Comparison of ENCODE assay signal across 15 cellular contexts in genomic region chr16:47492036-47492427, GRCh38. TPM values are rescaled to one million over a fixed set of nuclear protein-coding genes. Genes with fewer than 3 reads are reported as not detected.
DNase-seq lines count a peak whose midpoint lies in the region; ATAC-seq, FAIRE-seq and TF ChIP-seq lines count a peak whose summit lies in the region.
"Had no signal": no experiment of that assay in that cellular context is flagged by ENCODE, and none has a peak within 500 bp of the region (broad histone marks: within the 10 kb centered on the region; RNA-seq: fewer than 3 reads in every experiment).

No MANE protein-coding gene starts in this region.

- CTCF ChIA-PET in K562 (lab: Yijun Ruan, JAX; ENCODE audit: low intra/inter-chr PET ratio), result no interaction called here

- TF ChIP-seq POLR2A in K562 (conservative IDR thresholded peaks at IDR 0.05), result no peak

- peaks cover 26% of the 10 kb centered on the region for H3K4me1 ChIP-seq in CD4-positive, CD25-positive, alpha-beta regulatory T cell (ENCODE audit: control insufficient read depth, insufficient read depth, low read length, poor library complexity, severe bottlenecking)
- H3K4me1 ChIP-seq in HAP-1 (peaks cover 37% of the 10 kb centered on the region), K562 (replicated peaks in 1 of 2; ENCODE audit: control insufficient read depth in 2 of 2, insufficient read depth in 2 of 2, low read length in 2 of 2) (peaks cover 4 to 30% of the 10 kb centered on the region in 2 experiments)
- H3K4me1 ChIP-seq: SJSA1 had no signal

- no peaks in the 10 kb centered on the region for H3K9me1 ChIP-seq in K562 (ENCODE audit: control insufficient read depth, insufficient read depth, low read length)

- TF ChIP-seq EP300 in K562 (IDR thresholded peaks at IDR 0.05; ENCODE audit: low read length), result no peak

- WGBS in K562 (ENCODE audit: insufficient coverage, low coverage, missing lambda C conversion rate), result 37% methylated on average over 1 of the region's 1 CpG

- peaks cover 0 to 29% of the 10 kb centered on the region in 2 experiments for H3K9me3 ChIP-seq in CD4-positive, CD25-positive, alpha-beta regulatory T cell (ENCODE audit: control insufficient read depth in 2 of 2, low read length in 2 of 2)
- no peaks in the 10 kb centered on the region for H3K9me3 ChIP-seq in HAP-1
- H3K9me3 ChIP-seq in K562 (replicated peaks; ENCODE audit: control insufficient read depth, insufficient read depth, low read depth, low read length), result peaks cover 16% of the 10 kb centered on the region

- H3K4me3 Mint-ChIP-seq in CD4-positive, CD25-positive, alpha-beta regulatory T cell, result peak overlapping the region in 3 of 4 donors; percentile 82 to 91 (median 90)
- peak overlapping the region; percentile 74 for H3K4me3 Mint-ChIP-seq in stimulated activated memory B cell treated with anti-CD40 and anti-IgM and Interleukin-4, amounts not matched to agents 10 μg/mL and 1 μg/mL and 100 μg/mL, for 72 hours

- peaks cover 4% of the 10 kb centered on the region for H3K36me3 ChIP-seq in CD4-positive, CD25-positive, alpha-beta regulatory T cell (ENCODE audit: control insufficient read depth, insufficient read depth, low read length)
- H3K36me3 ChIP-seq in HAP-1 (replicated peaks) (no peaks in the 10 kb centered on the region; the same call in 1 of the 2 replicates), K562 (ENCODE audit: control insufficient read depth, insufficient read depth, low read length) (peaks cover 13% of the 10 kb centered on the region)
- H3K36me3 ChIP-seq: SJSA1 had no signal

- peak overlapping the region; percentile 61 for H3K27ac ChIP-seq in CD4-positive, CD25-positive, alpha-beta regulatory T cell (ENCODE audit: insufficient read depth, low read length, poor library complexity, severe bottlenecking)
- H3K27ac ChIP-seq in K562 (ENCODE audit: extremely low read depth, low read depth, low read length), result peak overlapping the region; percentile 86; the same call in 1 of the 3 replicates
- H3K27ac ChIP-seq: SJSA1 had no signal

- H3K4me3 ChIP-seq in CD4-positive, CD25-positive, alpha-beta regulatory T cell (ENCODE audit: low read depth, low read length), result peak overlapping the region; percentile 5
- H3K4me3 ChIP-seq in HAP-1 (no peak overlapping the region), K562 (no peak overlapping the region)
- H3K4me3 ChIP-seq: SJSA1 had no signal

- H3K27me3 Mint-ChIP-seq in CD4-positive, CD25-positive, alpha-beta regulatory T cell, result no peaks in the 10 kb centered on the region
- no peaks in the 10 kb centered on the region for H3K27me3 Mint-ChIP-seq in stimulated activated memory B cell treated with anti-CD40 and anti-IgM and Interleukin-4, amounts not matched to agents 10 μg/mL and 1 μg/mL and 100 μg/mL, for 72 hours

- peaks cover 38% of the 10 kb centered on the region for H3K36me3 Mint-ChIP-seq in CD4-positive, CD25-positive, alpha-beta regulatory T cell
- H3K36me3 Mint-ChIP-seq in stimulated activated memory B cell treated with anti-CD40 and anti-IgM and Interleukin-4, amounts not matched to agents 10 μg/mL and 1 μg/mL and 100 μg/mL, for 72 hours, result peaks cover 52% of the 10 kb centered on the region

- POLR2A ChIA-PET in K562 (lab: Yijun Ruan, JAX), result interaction anchor here (0.7 to 1.2 kb wide), 4 partner anchors 11 to 94 kb away, joined by 3 read pairs; partner anchors contain the start of genes ITFG1 and PHKB

- intact Hi-C loops in K562 (cut with micrococcal nuclease), result loop anchor here (2.0 kb wide), 1 partner anchor 29 kb away; no protein-coding TSS in a partner anchor

- no peak for DNase-seq in CD4-positive, CD25-positive, alpha-beta regulatory T cell
- DNase-seq in HAP-1 (ENCODE audit: low spot score in 2 of 2) (peak; percentile 78 to 88), K562 (ENCODE audit: extremely low read depth in 1 of 4, low spot score in 3 of 4) (no peak), middle frontal gyrus (ENCODE audit: extremely low spot score, low spot score) (no peak), SHP77 treated with DMSO at 0.1 percent for 48 hours (lab: John Stamatoyannopoulos, UW) (no peak), DMS153 treated with DMSO at 0.1 percent for 48 hours (lab: John Stamatoyannopoulos, UW; ENCODE audit: unreplicated experiment) (no peak)
- DNase-seq: activated CD8-positive, alpha-beta memory T cell treated with anti-CD3 and anti-CD28 coated beads for 24 hours; aorta; cortex of kidney; DMS153; NCI-H1105 treated with DMSO at 0.1 percent for 48 hours had no signal

- no peaks in the 10 kb centered on the region for H4K20me1 ChIP-seq in K562 (replicated peaks; ENCODE audit: control insufficient read depth, insufficient read depth, low read length)

- peaks cover 30 to 63% (median 44%) of the 10 kb centered on the region in 4 donors for H3K4me1 Mint-ChIP-seq in CD4-positive, CD25-positive, alpha-beta regulatory T cell
- peaks cover 41% of the 10 kb centered on the region for H3K4me1 Mint-ChIP-seq in stimulated activated memory B cell treated with anti-CD40 and anti-IgM and Interleukin-4, amounts not matched to agents 10 μg/mL and 1 μg/mL and 100 μg/mL, for 72 hours

- no peak for TF ChIP-seq CTCF in K562 (IDR thresholded peaks at IDR 0.05 in 2 of 3, conservative IDR thresholded peaks at IDR 0.05 in 1 of 3; ENCODE audit: insufficient read depth in 2 of 3, low read depth in 1 of 3, low read length in 3 of 3)

- in situ Hi-C loops in HAP-1 (cut with MboI; ENCODE audit: low sequenced_read_pairs), result no loop called here
- in situ Hi-C loops in K562 (cut with MboI), result no loop called here

- TF ChIP-seq RAD21 in K562 (CRISPR knock-in tag; conservative IDR thresholded peaks at IDR 0.05 in 1 of 2, IDR thresholded peaks at IDR 0.05 in 1 of 2), result no peak

- peaks cover 96% of the 10 kb centered on the region for H3K79me2 ChIP-seq in K562 (ENCODE audit: control insufficient read depth, insufficient read depth, low read length)

- no peaks in the 10 kb centered on the region for H3K27me3 ChIP-seq in CD4-positive, CD25-positive, alpha-beta regulatory T cell (ENCODE audit: control insufficient read depth, insufficient read depth, low read length)
- H3K27me3 ChIP-seq in HAP-1 (ENCODE audit: low read depth), result no peaks in the 10 kb centered on the region
- no peaks in the 10 kb centered on the region for H3K27me3 ChIP-seq in K562 (ENCODE audit: control insufficient read depth in 2 of 2, insufficient read depth in 2 of 2, low read length in 2 of 2)
- H3K27me3 ChIP-seq: SJSA1 had no signal

- H2AFZ ChIP-seq in K562 (ENCODE audit: low read depth, low read length), result no peak overlapping the region

- H3K27ac Mint-ChIP-seq in CD4-positive, CD25-positive, alpha-beta regulatory T cell, result peak overlapping the region; percentile 72 to 90 (median 87)
- H3K27ac Mint-ChIP-seq in stimulated activated memory B cell treated with anti-CD40 and anti-IgM and Interleukin-4, amounts not matched to agents 10 μg/mL and 1 μg/mL and 100 μg/mL, for 72 hours, result peak overlapping the region; percentile 88
- H3K27ac Mint-ChIP-seq: activated T-helper 2 cell treated with anti-CD3 and anti-CD28 coated beads, Interferon-gamma antibody, Interleukin-2, Interleukin-4, amounts not matched to agents 10 μg/mL and 5 μg/mL and 100 μg/mL, durations not matched to agents 14 hours and 24 hours and 36 hours had no signal

- H3K9ac ChIP-seq in K562 (ENCODE audit: insufficient read depth in 1 of 2, low read depth in 2 of 2, low read length in 2 of 2), result no peak overlapping the region

- H3K4me2 ChIP-seq in K562 (ENCODE audit: insufficient read depth, low read length), result no peak overlapping the region; the same call in 1 of the 2 replicates

- FAIRE-seq in K562 (lab: Jason Lieb, UNC), result peak; percentile 23

- no TSS peak for BruUV-seq in K562 (replicated peaks; lab: Mats Ljungman, UMichigan)

- ATAC-seq in CD4-positive, CD25-positive, alpha-beta regulatory T cell (ENCODE audit: low read depth in 2 of 2), result no peak
- ATAC-seq in K562 (no peak), GM21367 (IDR thresholded peaks at IDR 0.05; ENCODE audit: unreplicated experiment) (no peak)
- ATAC-seq in stimulated activated memory B cell treated with anti-CD40 and anti-IgM and Interleukin-4, amounts not matched to agents 10 μg/mL and 1 μg/mL and 100 μg/mL, for 72 hours, result no peak

- H3K9me3 Mint-ChIP-seq in CD4-positive, CD25-positive, alpha-beta regulatory T cell, result peaks cover 0 to 37% (median 1%) of the 10 kb centered on the region in 7 donors
- no peaks in the 10 kb centered on the region for H3K9me3 Mint-ChIP-seq in stimulated activated memory B cell treated with anti-CD40 and anti-IgM and Interleukin-4, amounts not matched to agents 10 μg/mL and 1 μg/mL and 100 μg/mL, for 72 hours

RNA-seq across cellular contexts. Expression of gene PHKB, which starts 30.9 kb away (rescaled TPM):
- total RNA-seq in CD4-positive, CD25-positive, alpha-beta regulatory T cell, result 96.6 TPM
- 10 to 100 TPM; 28.8 to 43.2 (median 35.8) TPM for polyA plus RNA-seq in CD4-positive, CD25-positive, alpha-beta regulatory T cell
- total RNA-seq in K562 (2011; cell fraction: chromatin; rRNA removed; ENCODE audit: low replicate concordance), result 210 and 638 TPM in 2 replicates
- 112 and 129 TPM in 2 replicates for total RNA-seq in K562 (2011; cell fraction: nucleolus; rRNA removed)
- total RNA-seq in K562 (2011; cell fraction: nucleoplasm; rRNA removed), result 274 and 479 TPM in 2 replicates
- total RNA-seq in K562 (2014; rRNA removed) (59.7 and 63.3 TPM in 2 replicates), K562 (2014; rRNA removed; fragmentation: Illumina TruSeq; extraction: Trizol) (89.3 and 95.8 TPM in 2 replicates), K562 (2015; rRNA removed; fragmentation: Illumina TruSeq; extraction: Trizol) (78.1 and 83.2 TPM in 2 replicates), K562 (2021) (68.2 and 69.1 TPM in 2 replicates)
- polyA plus RNA-seq in K562 (2011; rRNA removed) (82.3 and 92.3 TPM in 2 replicates), K562 (2014; fragmentation: Illumina TruSeq; extraction: Trizol) (53.9 and 59.9 TPM in 2 replicates), K562 (2014; fragmentation: Nextera tagmentation; extraction: Ambion mirVana) (10 to 100 TPM; 24.7 to 44.3 TPM), K562 (2014; rRNA removed) (66.0 and 67.0 TPM in 2 replicates)
- 23.0 and 44.2 TPM in 2 replicates for polyA plus RNA-seq in K562 (2011; cell fraction: cytosol; rRNA removed)
- polyA plus RNA-seq in K562 (2011; cell fraction: nucleus; rRNA removed), result 88.0 and 98.1 TPM in 2 replicates
- 57.7 and 59.2 TPM in 2 replicates for polyA plus RNA-seq in K562 (2012)
- 299 and 332 TPM in 2 replicates for polyA minus RNA-seq in K562 (2011; rRNA and poly(A)+ RNA removed)
- 58.5 and 67.1 TPM in 2 replicates for polyA minus RNA-seq in K562 (2011; cell fraction: cytosol; rRNA and poly(A)+ RNA removed)
- 158 and 236 TPM in 2 replicates for polyA minus RNA-seq in K562 (2011; cell fraction: nucleus; rRNA and poly(A)+ RNA removed)

RNA-seq across cellular contexts. Expression of gene ITFG1, which starts 31.2 kb away (rescaled TPM):
- total RNA-seq in CD4-positive, CD25-positive, alpha-beta regulatory T cell, result 35.9 TPM
- polyA plus RNA-seq in CD4-positive, CD25-positive, alpha-beta regulatory T cell, result 10 to 100 TPM; 30.1 to 47.6 (median 38.1) TPM
- total RNA-seq in K562 (2011; cell fraction: chromatin; rRNA removed; ENCODE audit: low replicate concordance), result 81.3 and 185 TPM in 2 replicates
- 70.9 and 95.7 TPM in 2 replicates for total RNA-seq in K562 (2011; cell fraction: nucleolus; rRNA removed)
- 123 and 138 TPM in 2 replicates for total RNA-seq in K562 (2011; cell fraction: nucleoplasm; rRNA removed)
- total RNA-seq in K562 (2014; rRNA removed) (24.3 and 27.1 TPM in 2 replicates), K562 (2014; rRNA removed; fragmentation: Illumina TruSeq; extraction: Trizol) (60.7 and 66.9 TPM in 2 replicates), K562 (2015; rRNA removed; fragmentation: Illumina TruSeq; extraction: Trizol) (53.2 and 55.4 TPM in 2 replicates), K562 (2021) (35.8 and 37.1 TPM in 2 replicates)
- polyA plus RNA-seq in K562 (2011; rRNA removed) (66.1 and 83.5 TPM in 2 replicates), K562 (2014; fragmentation: Illumina TruSeq; extraction: Trizol) (50.8 and 61.1 TPM in 2 replicates), K562 (2014; fragmentation: Nextera tagmentation; extraction: Ambion mirVana) (10 to 100 TPM; 17.1 to 21.9 TPM), K562 (2014; rRNA removed) (24.5 and 24.7 TPM in 2 replicates)
- 20.0 and 37.0 TPM in 2 replicates for polyA plus RNA-seq in K562 (2011; cell fraction: cytosol; rRNA removed)
- 18.4 and 29.4 TPM in 2 replicates for polyA plus RNA-seq in K562 (2011; cell fraction: nucleus; rRNA removed)
- polyA plus RNA-seq in K562 (2012), result 35.0 and 36.9 TPM in 2 replicates
- 73.3 and 75.5 TPM in 2 replicates for polyA minus RNA-seq in K562 (2011; rRNA and poly(A)+ RNA removed)
- polyA minus RNA-seq in K562 (2011; cell fraction: cytosol; rRNA and poly(A)+ RNA removed), result 13.7 and 22.6 TPM in 2 replicates
- 51.2 and 69.6 TPM in 2 replicates for polyA minus RNA-seq in K562 (2011; cell fraction: nucleus; rRNA and poly(A)+ RNA removed)

Comparison
In these comparisons a context has a peak if more than half of its experiments do, and no peak if none do; other contexts are left out.
1. DNase-seq: peak in HAP-1 (2 of 2); none in CD4-positive, CD25-positive, alpha-beta regulatory T cell (0 of 3), K562 (0 of 4), middle frontal gyrus (single experiment), SHP77 treated with DMSO at 0.1 percent for 48 hours (single experiment) and DMS153 treated with DMSO at 0.1 percent for 48 hours (single experiment).